In the genomic region with DNA sequence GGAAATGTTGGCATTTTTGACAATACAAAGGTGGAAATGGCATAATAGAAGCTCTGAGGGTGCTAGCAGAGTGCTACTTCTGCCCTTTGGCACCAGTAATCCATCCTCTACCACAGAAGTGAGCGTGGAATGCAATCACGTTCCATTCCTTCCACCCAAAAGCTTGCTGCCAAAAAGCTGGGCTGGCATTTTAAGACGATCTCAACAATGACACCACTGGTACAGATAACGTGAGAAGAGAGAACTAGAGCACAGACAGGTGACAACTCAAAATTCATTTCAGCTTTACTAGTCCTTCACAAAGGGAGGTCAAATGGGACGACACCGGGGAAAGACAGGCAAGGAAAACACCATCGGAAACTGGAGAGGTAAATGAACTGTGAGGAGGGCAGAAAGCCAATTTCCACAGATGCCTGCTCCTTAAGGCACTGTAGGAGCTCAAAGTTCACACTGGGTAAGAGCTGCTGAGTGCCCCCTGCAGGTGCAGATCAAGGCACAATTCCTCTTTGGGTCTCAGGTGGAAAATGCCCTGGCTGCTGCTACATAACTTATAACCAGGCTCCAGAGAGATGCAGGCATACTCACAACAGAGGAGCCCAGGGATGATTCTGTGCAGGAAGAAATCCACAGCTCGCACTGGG, we compare ENCODE assay signal across 7 cellular contexts. TPM values are rescaled to one million over a fixed set of nuclear protein-coding genes. Genes with fewer than 3 reads are reported as not detected.
DNase-seq lines count a peak whose midpoint lies in the region; ATAC-seq and TF ChIP-seq lines count a peak whose summit lies in the region.

No MANE protein-coding gene starts in this region.

- H3K9me3 ChIP-seq in GM23248 (ENCODE audit: low read depth): no peaks in the 10 kb centered on the region
- no peaks in the 10 kb centered on the region for H3K9me3 ChIP-seq in skeletal muscle satellite cell (replicated peaks; ENCODE audit: low read length)

- H3K36me3 Mint-ChIP-seq in progenitor cell of endocrine pancreas (ENCODE audit: insufficient read depth): peaks cover 2% of the 10 kb centered on the region

- 0 out of 2 replicates have a peak overlapping the region, but pooled peaks have one; percentile 19 for H3K4me3 ChIP-seq in GM23248
- no peak overlapping the region for H3K4me3 ChIP-seq in skeletal muscle satellite cell (ENCODE audit: low read length)

- H3K79me2 ChIP-seq in GM23248 (ENCODE audit: insufficient read depth): peaks cover 53% of the 10 kb centered on the region

- H3K4me1 Mint-ChIP-seq in progenitor cell of endocrine pancreas (ENCODE audit: low read depth): peaks cover 13% of the 10 kb centered on the region

- no peaks in the 10 kb centered on the region for H3K9me2 ChIP-seq in GM23248 (ENCODE audit: insufficient read depth)

- H3K27me3 ChIP-seq in GM23248 (replicated peaks; ENCODE audit: insufficient read depth): no peaks in the 10 kb centered on the region
- no peaks in the 10 kb centered on the region for H3K27me3 ChIP-seq in skeletal muscle satellite cell (ENCODE audit: control insufficient read depth, insufficient read depth, low read length)

- no peak overlapping the region for H3K4me3 Mint-ChIP-seq in progenitor cell of endocrine pancreas (ENCODE audit: low read depth)

- no peaks in the 10 kb centered on the region for H3K9me3 Mint-ChIP-seq in progenitor cell of endocrine pancreas (ENCODE audit: low read depth)

- H2AFZ ChIP-seq in GM23248: no peak overlapping the region

- H3F3A ChIP-seq in GM23248 (ENCODE audit: insufficient read depth): peaks cover 62% of the 10 kb centered on the region

- ATAC-seq in HG02678 (IDR thresholded peaks at IDR 0.05; ENCODE audit: unreplicated experiment) (no peak), HG02763 (IDR thresholded peaks at IDR 0.05; ENCODE audit: unreplicated experiment) (no peak)

- 48 to 52% methylated on average over 8 of the region's 8 CpGs for WGBS in GM23248 (ENCODE audit: low coverage in 1 of 2, low lambda C conversion rate in 2 of 2, missing lambda C conversion rate in 2 of 2), 2 experiments

- DNase-seq in GM23248 (peak; percentile 57), NCI-H524 (lab: John Stamatoyannopoulos, UW) (peak; percentile 13 to 72), fibroblast of gingiva (ENCODE audit: low read depth) (peak; percentile 64), progenitor cell of endocrine pancreas (ENCODE audit: low spot score, unreplicated experiment) (no peak)

- TF ChIP-seq CTCF in progenitor cell of endocrine pancreas (IDR thresholded peaks at IDR 0.05; ENCODE audit: unreplicated experiment): no peak

- peak overlapping the region; percentile 12 for H3K4me2 ChIP-seq in GM23248 (ENCODE audit: unreplicated experiment)
- H3K4me2 ChIP-seq in skeletal muscle satellite cell (ENCODE audit: low read length): peak overlapping the region; percentile 53

- in situ Hi-C loops in GM23248 (cut with MboI): no loop called here

- H4K20me1 ChIP-seq in GM23248 (ENCODE audit: insufficient read depth): no peaks in the 10 kb centered on the region

- H3K4me1 ChIP-seq in GM23248 (ENCODE audit: insufficient read depth) (peaks cover 74% of the 10 kb centered on the region), skeletal muscle satellite cell (ENCODE audit: control insufficient read depth, insufficient read depth, low read length) (peaks cover 67% of the 10 kb centered on the region)

- H3K27me3 Mint-ChIP-seq in progenitor cell of endocrine pancreas: no peaks in the 10 kb centered on the region

- H3K9ac ChIP-seq in GM23248 (no peak overlapping the region; the same call in 1 of the 2 replicates), skeletal muscle satellite cell (ENCODE audit: low read depth, low read length) (peak overlapping the region; percentile 5)

- no peak overlapping the region for H3K27ac Mint-ChIP-seq in progenitor cell of endocrine pancreas

- H3K27ac ChIP-seq in GM23248: peak overlapping the region; percentile 42

- H3K36me3 ChIP-seq in GM23248 (ENCODE audit: low read depth) (no peaks in the 10 kb centered on the region), skeletal muscle satellite cell (ENCODE audit: insufficient read depth, low read length) (peaks cover 11% of the 10 kb centered on the region)

RNA-seq across cellular contexts. Expression of gene RNU4ATAC, which starts 50.7 kb away (rescaled TPM):
- not detected in 2 replicates for total RNA-seq in GM23248 (2014; rRNA removed; shearing (Covaris generic))
- polyA plus RNA-seq in GM23248 (2016; fragmentation: Nextera tagmentation; extraction: Ambion mirVana): 6.2 TPM in 1 of 2 replicates, not detected in the other
- total RNA-seq in skeletal muscle satellite cell (2012; rRNA removed): under 0.01 TPM in 1 of 2 replicates, not detected in the other
- total RNA-seq in progenitor cell of endocrine pancreas: not detected in 2 replicates
